In the genomic region with DNA sequence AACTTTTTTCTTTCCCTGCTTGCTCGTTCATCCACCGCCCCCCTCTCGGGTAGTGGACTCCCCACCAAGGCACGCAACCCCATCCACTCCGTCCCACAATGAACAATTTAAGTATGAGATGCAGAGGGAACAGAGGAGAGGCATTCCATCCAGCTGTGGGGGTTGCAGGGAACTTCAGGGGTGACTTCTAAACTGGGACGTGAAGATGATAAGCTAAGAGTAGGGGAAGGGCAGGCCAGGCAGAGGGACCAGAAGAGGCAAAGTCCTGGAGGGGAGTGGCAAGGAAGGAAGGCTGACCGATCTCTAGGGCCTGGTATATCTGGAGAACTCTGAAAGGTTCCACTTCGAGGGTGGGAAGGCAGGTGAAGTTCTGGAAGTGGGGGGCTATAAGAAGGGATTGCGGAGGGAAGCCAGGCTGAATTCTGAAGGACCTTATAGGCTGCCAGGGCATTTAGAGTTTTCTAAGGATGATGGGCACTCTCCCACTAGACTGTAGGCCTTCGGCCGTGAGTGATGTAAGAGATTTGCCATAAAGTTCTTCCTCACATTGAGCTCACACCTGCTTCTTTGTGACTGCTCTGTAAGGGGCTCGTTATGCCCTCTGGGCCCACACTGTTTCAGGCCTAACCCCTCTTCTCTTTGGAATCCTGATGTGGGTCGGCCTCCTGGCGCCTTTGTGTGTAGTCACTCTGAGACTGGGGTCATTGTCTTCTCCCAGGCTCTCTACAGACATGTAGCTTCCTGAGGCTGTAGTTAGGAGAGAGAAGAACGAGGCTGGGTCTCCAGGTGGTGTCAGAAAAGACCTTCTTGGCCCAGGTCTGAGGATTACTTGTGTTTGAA, we compare ENCODE assay signal across 33 cellular contexts. TPM values are rescaled to one million over a fixed set of nuclear protein-coding genes. Genes with fewer than 3 reads are reported as not detected.
"Had no signal": no experiment of that assay in that cellular context is flagged by ENCODE, and none has a peak within 500 bp of the region (broad histone marks: within the 10 kb centered on the region; RNA-seq: fewer than 3 reads in every experiment).

No MANE protein-coding gene starts in this region.

- H3K27me3 ChIP-seq: ascending aorta, esophagus squamous epithelium, left lung, right atrium auricular region, upper lobe of left lung, vagina had no signal

- DNase-seq: activated CD4-positive, alpha-beta memory T cell treated with anti-CD3 and anti-CD28 coated beads for 36 hours; activated CD4-positive, alpha-beta T cell treated with anti-CD3 and anti-CD28 coated beads for 4 hours; activated CD8-positive, alpha-beta memory T cell treated with anti-CD3 and anti-CD28 coated beads, Interleukin-2, amount 50 U/mL, for 4 hours; activated gamma-delta T cell; activated naive CD4-positive, alpha-beta T cell treated with anti-CD3 and anti-CD28 coated beads, Interleukin-2, amount 10 ng/mL, durations not matched to agents 7 days and 5 days; activated naive CD8-positive, alpha-beta T cell treated with anti-CD3 and anti-CD28 coated beads, Interleukin-2, amount 10 ng/mL, durations not matched to agents 7 days and 5 days; activated T-cell treated with anti-CD3 and anti-CD28 coated beads, Interleukin-2, amount 50 U/mL, for 1 hour; central memory CD4-positive, alpha-beta T cell; effector CD4-positive, alpha-beta T cell; esophagus squamous epithelium; foreskin melanocyte; kidney glomerular epithelial cell; left lung; lower lobe of right lung; mesendoderm; mucosa of descending colon; nucleus accumbens; psoas muscle; stimulated activated CD4-positive, alpha-beta T cell treated with anti-CD3 and anti-CD28 coated beads, Interleukin-2, amount 100 ng/mL, for 48 hours; stimulated activated naive CD4-positive, alpha-beta T cell treated with Interleukin-2 at 50 U/mL for 16 hours; T-helper 1 cell; upper lobe of left lung had no signal

- H3K4me3 ChIP-seq: ascending aorta, esophagus squamous epithelium, left lung, lower lobe of right lung, mucosa of descending colon, psoas muscle, right atrium auricular region, thoracic aorta, upper lobe of left lung, vagina had no signal

- H3K27ac Mint-ChIP-seq: activated CD4-positive, alpha-beta memory T cell treated with anti-CD3 and anti-CD28 coated beads for 36 hours; activated naive CD4-positive, alpha-beta T cell treated with anti-CD3 and anti-CD28 coated beads, Interleukin-2, amount 10 ng/mL, durations not matched to agents 7 days and 5 days; activated naive CD8-positive, alpha-beta T cell treated with anti-CD3 and anti-CD28 coated beads, Interleukin-2, amount 10 ng/mL, durations not matched to agents 7 days and 5 days; activated T-helper 1 cell treated with anti-CD3 and anti-CD28 coated beads, Interleukin-12 subunit alpha, Interleukin-12 subunit beta, Interleukin-2, Interleukin-4 antibody, amounts not matched to agents 30 ng/mL and 10 ng/mL and 1 ng/mL, durations not matched to agents 14 hours and 24 hours and 36 hours; dendritic cell treated with granulocyte-macrophage colony-stimulating factor and Interleukin-4, amounts not matched to agents 40 ng/mL and 50 ng/mL, for 4 days; natural killer cell treated with Interleukin-12 subunit alpha and Interleukin-12 subunit beta and Interleukin-15 and Interleukin-18, amount 100 ng/mL, for 72 hours had no signal

- H3K4me1 ChIP-seq: ascending aorta, left lung, lower lobe of right lung, psoas muscle had no signal

- H3K36me3 ChIP-seq: left lung, lower lobe of right lung, right atrium auricular region had no signal

- ATAC-seq: left lung; lower lobe of right lung; mucosa of descending colon; natural killer cell treated with Interleukin-12 subunit alpha and Interleukin-12 subunit beta and Interleukin-15 and Interleukin-18, amount 100 ng/mL, for 72 hours; psoas muscle had no signal

- H3K36me3 Mint-ChIP-seq: activated CD4-positive, alpha-beta memory T cell treated with anti-CD3 and anti-CD28 coated beads for 36 hours; activated naive CD4-positive, alpha-beta T cell treated with anti-CD3 and anti-CD28 coated beads, Interleukin-2, amount 10 ng/mL, durations not matched to agents 7 days and 5 days; activated naive CD8-positive, alpha-beta T cell treated with anti-CD3 and anti-CD28 coated beads, Interleukin-2, amount 10 ng/mL, durations not matched to agents 7 days and 5 days; natural killer cell treated with Interleukin-12 subunit alpha and Interleukin-12 subunit beta and Interleukin-15 and Interleukin-18, amount 100 ng/mL, for 72 hours had no signal

- H3K4me3 Mint-ChIP-seq: activated CD4-positive, alpha-beta memory T cell treated with anti-CD3 and anti-CD28 coated beads for 36 hours; activated naive CD4-positive, alpha-beta T cell treated with anti-CD3 and anti-CD28 coated beads, Interleukin-2, amount 10 ng/mL, durations not matched to agents 7 days and 5 days; activated naive CD8-positive, alpha-beta T cell treated with anti-CD3 and anti-CD28 coated beads, Interleukin-2, amount 10 ng/mL, durations not matched to agents 7 days and 5 days; activated T-helper 1 cell treated with anti-CD3 and anti-CD28 coated beads, Interleukin-12 subunit alpha, Interleukin-12 subunit beta, Interleukin-2, Interleukin-4 antibody, amounts not matched to agents 30 ng/mL and 10 ng/mL and 1 ng/mL, durations not matched to agents 14 hours and 24 hours and 36 hours; dendritic cell treated with granulocyte-macrophage colony-stimulating factor and Interleukin-4, amounts not matched to agents 40 ng/mL and 50 ng/mL, for 4 days; natural killer cell treated with Interleukin-12 subunit alpha and Interleukin-12 subunit beta and Interleukin-15 and Interleukin-18, amount 100 ng/mL, for 72 hours had no signal

- H3K27ac ChIP-seq: ascending aorta, epithelial cell of prostate, left lung, lower lobe of right lung, parathyroid adenoma, psoas muscle, right atrium auricular region, thoracic aorta, upper lobe of left lung, vagina, VCaP had no signal

- H3K9me3 ChIP-seq: ascending aorta, esophagus squamous epithelium, left lung, lower lobe of right lung, mucosa of descending colon, psoas muscle, right atrium auricular region, thoracic aorta, upper lobe of left lung, vagina had no signal

- H3K9me3 Mint-ChIP-seq: activated CD4-positive, alpha-beta memory T cell treated with anti-CD3 and anti-CD28 coated beads for 36 hours; activated naive CD4-positive, alpha-beta T cell treated with anti-CD3 and anti-CD28 coated beads, Interleukin-2, amount 10 ng/mL, durations not matched to agents 7 days and 5 days; activated naive CD8-positive, alpha-beta T cell treated with anti-CD3 and anti-CD28 coated beads, Interleukin-2, amount 10 ng/mL, durations not matched to agents 7 days and 5 days; activated T-helper 1 cell treated with anti-CD3 and anti-CD28 coated beads, Interleukin-12 subunit alpha, Interleukin-12 subunit beta, Interleukin-2, Interleukin-4 antibody, amounts not matched to agents 30 ng/mL and 10 ng/mL and 1 ng/mL, durations not matched to agents 14 hours and 24 hours and 36 hours; dendritic cell treated with granulocyte-macrophage colony-stimulating factor and Interleukin-4, amounts not matched to agents 40 ng/mL and 50 ng/mL, for 4 days; natural killer cell treated with Interleukin-12 subunit alpha and Interleukin-12 subunit beta and Interleukin-15 and Interleukin-18, amount 100 ng/mL, for 72 hours had no signal

RNA-seq across cellular contexts. Expression of gene NFATC4, which starts 12.1 kb away (rescaled TPM):
- total RNA-seq: activated CD4-positive, alpha-beta memory T cell treated with anti-CD3 and anti-CD28 coated beads for 36 hours; activated naive CD8-positive, alpha-beta T cell treated with anti-CD3 and anti-CD28 coated beads, Interleukin-2, amount 10 ng/mL, durations not matched to agents 7 days and 5 days; activated T-helper 1 cell treated with anti-CD3 and anti-CD28 coated beads, Interleukin-12 subunit alpha, Interleukin-12 subunit beta, Interleukin-2, Interleukin-4 antibody, amounts not matched to agents 30 ng/mL and 10 ng/mL and 1 ng/mL, durations not matched to agents 14 hours and 24 hours and 36 hours; natural killer cell treated with Interleukin-12 subunit alpha and Interleukin-12 subunit beta and Interleukin-15 and Interleukin-18, amount 100 ng/mL, for 72 hours had no signal

RNA-seq across cellular contexts. Expression of gene NYNRIN, which starts 18.7 kb away (rescaled TPM):
- total RNA-seq: activated T-helper 1 cell treated with anti-CD3 and anti-CD28 coated beads, Interleukin-12 subunit alpha, Interleukin-12 subunit beta, Interleukin-2, Interleukin-4 antibody, amounts not matched to agents 30 ng/mL and 10 ng/mL and 1 ng/mL, durations not matched to agents 14 hours and 24 hours and 36 hours had no signal

RNA-seq across cellular contexts. Expression of gene RIPK3, which starts 40.3 kb away (rescaled TPM):
- total RNA-seq: myocyte had no signal

RNA-seq across cellular contexts. Expression of gene ADCY4, which starts 45.3 kb away (rescaled TPM):
- total RNA-seq: myocyte had no signal
